22 cellular contexts compared by ENCODE assay signal in genomic region chr7:44471850-44472249, GRCh38. TPM values are rescaled to one million over a fixed set of nuclear protein-coding genes. Genes with fewer than 3 reads are reported as not detected.
A peak's percentile ranks its signal among the peaks of the same experiment; 100 is the strongest.
DNase-seq lines count a peak whose midpoint lies in the region; ATAC-seq lines count a peak whose summit lies in the region.
"Had no signal": no experiment of that assay in that cellular context is flagged by ENCODE, and none has a peak within 500 bp of the region (broad histone marks: within the 10 kb centered on the region; RNA-seq: fewer than 3 reads in every experiment).

No MANE protein-coding gene starts in this region.

- H3K4me1 Mint-ChIP-seq in effector memory CD8-positive, alpha-beta T cell (ENCODE audit: low read depth in 2 of 2) = peaks cover 30 to 47% of the 10 kb centered on the region in 2 donors
- H3K4me1 Mint-ChIP-seq: neural progenitor cell had no signal

- no peak overlapping the region for H3K9ac ChIP-seq in trophoblast cell (ENCODE audit: low read length)
- H3K9ac ChIP-seq: BLaER1, neural progenitor cell had no signal

- no peaks in the 10 kb centered on the region for H3K79me1 ChIP-seq in trophoblast cell (ENCODE audit: low read length)

- no peak overlapping the region for H3K4me3 Mint-ChIP-seq in effector memory CD8-positive, alpha-beta T cell
- H3K4me3 Mint-ChIP-seq: neural progenitor cell; T-helper 1 cell treated with Interleukin-12 subunit alpha and Interleukin-12 subunit beta and Interleukin-4 antibody, amounts not matched to agents 30 μg/mL and 1 μg/mL, for 36 hours had no signal

- no peak for ATAC-seq in effector memory CD8-positive, alpha-beta T cell (replicated peaks)
- ATAC-seq in HG02840 (IDR thresholded peaks at IDR 0.05; ENCODE audit: low FRiP score, unreplicated experiment) = no peak
- ATAC-seq: HCT116, left ventricle myocardium superior, upper lobe of right lung had no signal

- no peaks in the 10 kb centered on the region for H3K27me3 Mint-ChIP-seq in effector memory CD8-positive, alpha-beta T cell

- H3K36me3 ChIP-seq in trophoblast cell (ENCODE audit: control insufficient read depth in 1 of 2, insufficient read depth in 2 of 2, low read length in 2 of 2) = peaks cover 12 to 26% of the 10 kb centered on the region in 2 experiments
- H3K36me3 ChIP-seq: neural progenitor cell had no signal

- H3K36me3 Mint-ChIP-seq in effector memory CD8-positive, alpha-beta T cell (ENCODE audit: insufficient read depth) = peaks cover 63% of the 10 kb centered on the region

- H3K14ac ChIP-seq in trophoblast cell (ENCODE audit: low read length) = no peak overlapping the region

- no CpG with 5 or more reads among the region's 3 CpGs for WGBS in trophoblast cell (ENCODE audit: extremely low coverage, insufficient coverage, insufficient read length)

- H3K18ac ChIP-seq in trophoblast cell (ENCODE audit: low read length) = no peak overlapping the region

- no peak overlapping the region for H2AFZ ChIP-seq in trophoblast cell (ENCODE audit: insufficient read depth, low read length, poor library complexity)
- H2AFZ ChIP-seq: neural progenitor cell had no signal

- DNase-seq in NCI-H345 (lab: John Stamatoyannopoulos, UW) = peak; percentile 16
- no peak for DNase-seq in NCI-H345 treated with DMSO at 0.1 percent for 48 hours (lab: John Stamatoyannopoulos, UW; ENCODE audit: unreplicated experiment)
- DNase-seq in NCI-H510A treated with DMSO at 0.1 percent for 48 hours (lab: John Stamatoyannopoulos, UW) = peak; percentile 87
- DNase-seq in effector memory CD8-positive, alpha-beta T cell = no peak
- no peak for DNase-seq in trophoblast cell
- DNase-seq in stimulated activated CD4-positive, alpha-beta T cell treated with anti-CD3 and anti-CD28 coated beads, Interleukin-4, amount 100 ng/mL, for 24 hours = no peak
- no peak for DNase-seq in NCI-H82 treated with DMSO at 0.1 percent for 48 hours (lab: John Stamatoyannopoulos, UW; ENCODE audit: unreplicated experiment)
- DNase-seq: activated CD4-positive, alpha-beta T cell treated with anti-CD3 and anti-CD28 coated beads, Interleukin-2, amount 50 U/mL, for 1 hour; heart right ventricle; Karpas-422; left ventricle myocardium superior; NCI-H1048; NCI-H1930; NCI-H524; posterior cingulate gyrus; RPMI8226; upper lobe of right lung had no signal

- H3K9me3 Mint-ChIP-seq in effector memory CD8-positive, alpha-beta T cell = no peaks in the 10 kb centered on the region
- H3K9me3 Mint-ChIP-seq: neural progenitor cell; T-helper 1 cell treated with Interleukin-12 subunit alpha and Interleukin-12 subunit beta and Interleukin-4 antibody, amounts not matched to agents 30 μg/mL and 1 μg/mL, for 36 hours had no signal

- H3K4me3 ChIP-seq in trophoblast cell (ENCODE audit: low read depth, low read length) = no peak overlapping the region
- H3K4me3 ChIP-seq: BLaER1, heart right ventricle, neural progenitor cell, upper lobe of right lung had no signal

- H3K27ac Mint-ChIP-seq in effector memory CD8-positive, alpha-beta T cell = peak overlapping the region; percentile 27 to 41
- H3K27ac Mint-ChIP-seq: neural progenitor cell; T-helper 1 cell treated with Interleukin-12 subunit alpha and Interleukin-12 subunit beta and Interleukin-4 antibody, amounts not matched to agents 30 μg/mL and 1 μg/mL, for 36 hours had no signal

- H3K27ac ChIP-seq in trophoblast cell (ENCODE audit: low read depth, low read length) = no peak overlapping the region
- H3K27ac ChIP-seq: BLaER1, heart right ventricle, neural progenitor cell, upper lobe of right lung had no signal

- peak overlapping the region; percentile 3 for H3K4ac ChIP-seq in trophoblast cell (ENCODE audit: low read depth, low read length)

- H3K27me3 ChIP-seq in trophoblast cell (ENCODE audit: insufficient read depth, low read length) = no peaks in the 10 kb centered on the region
- H3K27me3 ChIP-seq: BLaER1, heart right ventricle, neural progenitor cell, upper lobe of right lung had no signal

- H4K8ac ChIP-seq in trophoblast cell (ENCODE audit: low read depth, low read length) = no peak overlapping the region

- peaks cover 0 to 3% of the 10 kb centered on the region in 2 experiments for H3K4me1 ChIP-seq in trophoblast cell (ENCODE audit: control insufficient read depth in 1 of 2, insufficient read depth in 2 of 2, low read length in 2 of 2)
- H3K4me1 ChIP-seq: neural progenitor cell had no signal

- H2BK120ac ChIP-seq in trophoblast cell (ENCODE audit: insufficient read depth, low read length, poor library complexity) = no peak overlapping the region

- no peak overlapping the region for H3K23ac ChIP-seq in trophoblast cell (ENCODE audit: low read length)

- no peak overlapping the region for H2AK5ac ChIP-seq in trophoblast cell (ENCODE audit: low read length)

- H3K4me2 ChIP-seq in trophoblast cell (ENCODE audit: low read length) = no peak overlapping the region
- H3K4me2 ChIP-seq: BLaER1, neural progenitor cell had no signal

- H4K12ac ChIP-seq in trophoblast cell (ENCODE audit: low read depth, low read length) = no peak overlapping the region

- H2BK5ac ChIP-seq in trophoblast cell (ENCODE audit: low read depth, low read length, poor library complexity) = no peak overlapping the region

- H4K91ac ChIP-seq in trophoblast cell (ENCODE audit: low read depth, low read length) = no peak overlapping the region

- no peak overlapping the region for H2BK12ac ChIP-seq in trophoblast cell (ENCODE audit: low read length)

- H3K9me3 ChIP-seq in trophoblast cell (ENCODE audit: insufficient read depth, low read depth, low read length) = no peaks in the 10 kb centered on the region
- H3K9me3 ChIP-seq: BLaER1, heart right ventricle, upper lobe of right lung had no signal

- H3K79me2 ChIP-seq in trophoblast cell (ENCODE audit: control insufficient read depth, insufficient read depth, low read length, poor library complexity) = no peaks in the 10 kb centered on the region

RNA-seq across cellular contexts. Expression of gene NUDCD3, which starts 18.6 kb away (rescaled TPM):
- polyA plus RNA-seq in trophoblast cell (2013) = 27.8 and 29.3 TPM in 2 replicates

Comparison
In these comparisons a context has a peak if more than half of its experiments do, and no peak if none do; other contexts are left out.
1. DNase-seq: peak in NCI-H345 (single experiment) and NCI-H510A treated with DMSO at 0.1 percent for 48 hours (single experiment); none in NCI-H345 treated with DMSO at 0.1 percent for 48 hours (single experiment), effector memory CD8-positive, alpha-beta T cell (0 of 3), trophoblast cell (0 of 2), stimulated activated CD4-positive, alpha-beta T cell treated with anti-CD3 and anti-CD28 coated beads, Interleukin-4, amount 100 ng/mL, for 24 hours (single experiment) and NCI-H82 treated with DMSO at 0.1 percent for 48 hours (single experiment).